ENCODE assay signal across 15 cellular contexts in genomic region chr2:203470371-203470770, GRCh38.
DNase-seq lines count a peak whose midpoint lies in the region; ATAC-seq, FAIRE-seq and TF ChIP-seq lines count a peak whose summit lies in the region.
"Had no signal": no experiment of that assay in that cellular context is flagged by ENCODE, and none has a peak within 500 bp of the region (broad histone marks: within the 10 kb centered on the region; RNA-seq: fewer than 3 reads in every experiment).

No MANE protein-coding gene starts in this region.

- H3K27ac ChIP-seq in pancreas: no peak overlapping the region
- H3K27ac ChIP-seq: right atrium auricular region had no signal

- DNase-seq in AG20443 (ENCODE audit: low spot score) (peak; percentile 30), NCI-H2227 (lab: John Stamatoyannopoulos, UW; ENCODE audit: unreplicated experiment) (peak; percentile 46), epithelial cell of proximal tubule (ENCODE audit: low read depth) (peak; percentile 31), pancreas (no peak), NCI-H146 (lab: John Stamatoyannopoulos, UW) (no peak)
- DNase-seq in activated T-helper 1 cell treated with anti-CD3 and anti-CD28 coated beads, Interleukin-12 subunit alpha, Interleukin-12 subunit beta, Interleukin-2, Interleukin-4 antibody, amounts not matched to agents 30 ng/mL and 10 ng/mL and 1 ng/mL, durations not matched to agents 14 hours and 24 hours and 36 hours (ENCODE audit: low spot score): no peak
- DNase-seq: activated CD4-positive, alpha-beta T cell treated with anti-CD3 and anti-CD28 coated beads for 48 hours; cerebellar nuclear complex; COR-L47; hypothalamus; Karpas-422; NCI-H1092 treated with DMSO at 0.1 percent for 48 hours had no signal

- no peaks in the 10 kb centered on the region for H3K9me3 Mint-ChIP-seq in activated T-helper 1 cell treated with anti-CD3 and anti-CD28 coated beads, Interleukin-12 subunit alpha, Interleukin-12 subunit beta, Interleukin-2, Interleukin-4 antibody, amounts not matched to agents 30 ng/mL and 10 ng/mL and 1 ng/mL, durations not matched to agents 14 hours and 24 hours and 36 hours
- H3K9me3 Mint-ChIP-seq: stimulated activated naive CD8-positive, alpha-beta T cell treated with anti-CD3 and anti-CD28 coated beads, Interleukin-15, Interleukin-2, amounts not matched to agents 100 ng/mL and 50 ng/mL, for 24 hours had no signal

- intact Hi-C loops in pancreas (cut with DNase I): no loop called here
- intact Hi-C loops in activated T-helper 1 cell treated with anti-CD3 and anti-CD28 coated beads, Interleukin-12 subunit alpha, Interleukin-12 subunit beta, Interleukin-2, Interleukin-4 antibody, amounts not matched to agents 30 ng/mL and 10 ng/mL and 1 ng/mL, durations not matched to agents 14 hours and 24 hours and 36 hours (cut with micrococcal nuclease): no loop called here

- H3K4me3 ChIP-seq in epithelial cell of proximal tubule (ENCODE audit: low read depth, low read length) (no peak overlapping the region), pancreas (no peak overlapping the region)
- H3K4me3 ChIP-seq: right atrium auricular region had no signal

- ATAC-seq in pancreas: peak; percentile 56 to 89 (median 74)
- ATAC-seq in GM18861 (IDR thresholded peaks at IDR 0.05; ENCODE audit: unreplicated experiment): no peak

- H3K4me3 Mint-ChIP-seq in activated T-helper 1 cell treated with anti-CD3 and anti-CD28 coated beads, Interleukin-12 subunit alpha, Interleukin-12 subunit beta, Interleukin-2, Interleukin-4 antibody, amounts not matched to agents 30 ng/mL and 10 ng/mL and 1 ng/mL, durations not matched to agents 14 hours and 24 hours and 36 hours: no peak overlapping the region
- H3K4me3 Mint-ChIP-seq: stimulated activated naive CD8-positive, alpha-beta T cell treated with anti-CD3 and anti-CD28 coated beads, Interleukin-15, Interleukin-2, amounts not matched to agents 100 ng/mL and 50 ng/mL, for 24 hours had no signal

- H3K27me3 Mint-ChIP-seq in activated T-helper 1 cell treated with anti-CD3 and anti-CD28 coated beads, Interleukin-12 subunit alpha, Interleukin-12 subunit beta, Interleukin-2, Interleukin-4 antibody, amounts not matched to agents 30 ng/mL and 10 ng/mL and 1 ng/mL, durations not matched to agents 14 hours and 24 hours and 36 hours (ENCODE audit: insufficient read depth): peaks cover 1% of the 10 kb centered on the region
- H3K27me3 Mint-ChIP-seq: stimulated activated naive CD8-positive, alpha-beta T cell treated with anti-CD3 and anti-CD28 coated beads, Interleukin-15, Interleukin-2, amounts not matched to agents 100 ng/mL and 50 ng/mL, for 24 hours had no signal

- no peak for FAIRE-seq in pancreas (lab: Jason Lieb, UNC)

- peaks cover 0 to 7% (median 6%) of the 10 kb centered on the region in 3 donors for H3K4me1 ChIP-seq in pancreas
- H3K4me1 ChIP-seq: right atrium auricular region had no signal

- TF ChIP-seq CTCF in epithelial cell of proximal tubule (conservative IDR thresholded peaks at IDR 0.05; ENCODE audit: low read depth, low read length) (no peak), pancreas (IDR thresholded peaks at IDR 0.05) (no peak)

- no peaks in the 10 kb centered on the region for H3K27me3 ChIP-seq in pancreas
- H3K27me3 ChIP-seq: right atrium auricular region had no signal

- 64 to 73% methylated on average over 4 of the region's 4 CpGs for WGBS in pancreas, 2 donors

- no peaks in the 10 kb centered on the region for H3K9me3 ChIP-seq in pancreas
- H3K9me3 ChIP-seq: right atrium auricular region had no signal

- no peak overlapping the region for H3K27ac Mint-ChIP-seq in activated T-helper 1 cell treated with anti-CD3 and anti-CD28 coated beads, Interleukin-12 subunit alpha, Interleukin-12 subunit beta, Interleukin-2, Interleukin-4 antibody, amounts not matched to agents 30 ng/mL and 10 ng/mL and 1 ng/mL, durations not matched to agents 14 hours and 24 hours and 36 hours
- H3K27ac Mint-ChIP-seq: stimulated activated naive CD8-positive, alpha-beta T cell treated with anti-CD3 and anti-CD28 coated beads, Interleukin-15, Interleukin-2, amounts not matched to agents 100 ng/mL and 50 ng/mL, for 24 hours had no signal

- no peaks in the 10 kb centered on the region for H3K36me3 ChIP-seq in pancreas
- H3K36me3 ChIP-seq: right atrium auricular region had no signal

- no peaks in the 10 kb centered on the region for H3K4me1 Mint-ChIP-seq in activated T-helper 1 cell treated with anti-CD3 and anti-CD28 coated beads, Interleukin-12 subunit alpha, Interleukin-12 subunit beta, Interleukin-2, Interleukin-4 antibody, amounts not matched to agents 30 ng/mL and 10 ng/mL and 1 ng/mL, durations not matched to agents 14 hours and 24 hours and 36 hours (ENCODE audit: low read depth)

- H3K36me3 Mint-ChIP-seq in activated T-helper 1 cell treated with anti-CD3 and anti-CD28 coated beads, Interleukin-12 subunit alpha, Interleukin-12 subunit beta, Interleukin-2, Interleukin-4 antibody, amounts not matched to agents 30 ng/mL and 10 ng/mL and 1 ng/mL, durations not matched to agents 14 hours and 24 hours and 36 hours (ENCODE audit: low read depth): no peaks in the 10 kb centered on the region

Comparison
In these comparisons a context has a peak if more than half of its experiments do, and no peak if none do; other contexts are left out.
1. DNase-seq: peak in AG20443 (single experiment), NCI-H2227 (single experiment) and epithelial cell of proximal tubule (single experiment); none in pancreas (0 of 6), activated T-helper 1 cell treated with anti-CD3 and anti-CD28 coated beads, Interleukin-12 subunit alpha, Interleukin-12 subunit beta, Interleukin-2, Interleukin-4 antibody, amounts not matched to agents 30 ng/mL and 10 ng/mL and 1 ng/mL, durations not matched to agents 14 hours and 24 hours and 36 hours (single experiment) and NCI-H146 (single experiment).